4 cellular contexts compared by ENCODE assay signal in the genomic region with DNA sequence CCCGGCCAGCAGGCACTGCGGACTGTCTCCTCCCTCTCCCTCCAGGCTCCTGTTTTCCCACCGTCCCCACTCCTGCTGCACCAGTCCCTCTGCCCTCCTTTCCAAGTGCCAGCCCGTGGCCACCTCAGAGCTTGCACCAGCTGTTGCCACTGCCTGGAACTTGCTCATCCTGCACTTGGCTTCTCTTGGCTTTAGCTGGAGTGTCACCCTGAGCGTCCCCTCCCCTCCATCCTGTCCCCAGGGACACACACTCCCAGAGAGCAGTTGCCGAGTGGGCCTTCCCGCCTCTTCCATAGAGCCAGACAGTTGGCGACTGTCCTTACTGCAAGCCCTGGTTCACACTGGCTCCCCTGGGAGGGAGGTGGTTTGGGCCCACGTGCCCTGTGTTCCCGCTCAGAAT. TPM values are rescaled to one million over a fixed set of nuclear protein-coding genes. Genes with fewer than 3 reads are reported as not detected.
"Had no signal": no experiment of that assay in that cellular context is flagged by ENCODE, and none has a peak within 500 bp of the region (broad histone marks: within the 10 kb centered on the region; RNA-seq: fewer than 3 reads in every experiment).

No MANE protein-coding gene starts in this region.

RNA-seq across cellular contexts. Expression of gene ROPN1B, which starts 48.8 kb away (rescaled TPM):
- total RNA-seq: LHCN-M2, MCF 10A, OCI-LY7 had no signal
- polyA plus RNA-seq: SK-N-SH had no signal
